ENCODE assay signal across 8 cellular contexts in the genomic region with DNA sequence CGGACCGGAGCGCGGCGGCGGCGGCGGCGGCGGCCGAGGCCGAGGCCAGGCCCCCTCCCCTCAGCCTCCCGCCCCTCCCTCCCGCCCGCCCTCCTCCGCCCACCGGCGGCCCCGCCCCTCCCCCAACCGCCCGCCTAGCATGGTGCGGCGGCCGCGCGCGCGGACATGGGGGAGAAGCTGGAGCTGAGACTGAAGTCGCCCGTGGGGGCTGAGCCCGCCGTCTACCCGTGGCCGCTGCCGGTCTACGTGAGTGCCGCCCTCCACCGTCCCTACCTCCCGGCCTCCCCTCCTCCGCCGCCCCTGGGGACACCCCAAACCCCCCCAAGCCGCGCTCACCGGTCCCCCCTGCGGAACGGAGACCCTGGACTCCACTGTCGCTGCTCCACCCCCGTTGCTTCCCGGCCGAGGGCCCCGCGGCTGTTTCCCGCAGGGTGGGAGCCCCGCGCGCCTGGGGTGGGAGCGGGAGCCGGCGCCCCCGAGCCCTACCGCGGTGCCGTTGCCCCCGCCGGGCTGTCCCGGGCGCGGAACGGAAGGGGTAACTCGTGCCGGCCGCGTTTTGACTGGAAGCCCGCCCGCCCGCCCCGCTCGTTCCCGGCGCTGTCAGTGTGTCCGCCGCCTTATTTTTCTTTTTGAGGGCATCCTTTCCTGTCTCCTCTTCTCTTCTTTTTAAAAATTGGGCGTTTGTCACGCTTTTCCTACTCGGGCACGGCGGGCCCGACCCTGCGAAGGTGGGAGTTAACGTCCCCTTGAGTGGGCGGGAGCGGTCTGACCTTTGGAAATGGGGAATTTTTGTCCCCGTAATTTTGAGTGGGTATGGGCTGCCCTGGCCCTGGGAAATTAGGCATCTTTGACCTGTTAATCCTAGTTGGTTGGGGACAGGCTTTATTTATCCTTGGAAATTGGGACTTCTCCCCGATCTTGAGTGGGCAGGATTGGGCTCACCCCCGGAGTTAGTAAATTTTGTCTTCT. TPM values are rescaled to one million over a fixed set of nuclear protein-coding genes. Genes with fewer than 3 reads are reported as not detected.
A peak's percentile ranks its signal among the peaks of the same experiment; 100 is the strongest.
DNase-seq lines count a peak whose midpoint lies in the region; ATAC-seq and TF ChIP-seq lines count a peak whose summit lies in the region.

No MANE protein-coding gene starts in this region.

- peaks cover 9 to 16% of the 10 kb centered on the region in 2 donors for H3K4me1 ChIP-seq in esophagus (ENCODE audit: control insufficient read depth in 2 of 2, insufficient read depth in 2 of 2, low read length in 1 of 2)

- H3K4me3 ChIP-seq in GM08714 (ENCODE audit: low read length) (peak overlapping the region; percentile 98), esophagus (ENCODE audit: low read depth in 1 of 2, low read length in 2 of 2) (peak overlapping the region; percentile 70 to 81)

- ATAC-seq in HG03135 (IDR thresholded peaks at IDR 0.05; ENCODE audit: unreplicated experiment) (peak; percentile 9), HG02588 (IDR thresholded peaks at IDR 0.05; ENCODE audit: unreplicated experiment) (no peak)

- no peaks in the 10 kb centered on the region for H3K27me3 ChIP-seq in esophagus (ENCODE audit: control insufficient read depth in 1 of 2, insufficient read depth in 2 of 2, low read length in 2 of 2)

- no peak for TF ChIP-seq CTCF in nephron progenitor cell (IDR thresholded peaks at IDR 0.05)

- WGBS in esophagus, 2 donors = 0 to 1% methylated on average over 55 to 89 of the region's 95 CpGs

- no peaks in the 10 kb centered on the region for H3K27me3 Mint-ChIP-seq in nephron progenitor cell (ENCODE audit: low read depth, poor library complexity)

- H3K9me3 Mint-ChIP-seq in nephron progenitor cell = no peaks in the 10 kb centered on the region

- H3K36me3 Mint-ChIP-seq in nephron progenitor cell (ENCODE audit: low read depth) = no peaks in the 10 kb centered on the region

- H3K9me3 ChIP-seq in esophagus (ENCODE audit: control insufficient read depth in 2 of 2, insufficient read depth in 1 of 2, low read depth in 1 of 2, low read length in 1 of 2) = no peaks in the 10 kb centered on the region

- peak; percentile 59 for DNase-seq in activated CD4-positive, alpha-beta T cell treated with anti-CD3 and anti-CD28 coated beads for 48 hours
- no peak for DNase-seq in nephron progenitor cell
- no peak for DNase-seq in middle frontal gyrus (ENCODE audit: extremely low spot score, low spot score)
- no peak for DNase-seq in inferior parietal cortex (ENCODE audit: extremely low spot score)

- peak overlapping the region; percentile 98 for H3K4me3 Mint-ChIP-seq in nephron progenitor cell

- peak overlapping the region; percentile 97 for H3K27ac Mint-ChIP-seq in nephron progenitor cell

- peaks cover 38% of the 10 kb centered on the region for H3K4me1 Mint-ChIP-seq in nephron progenitor cell

- no peaks in the 10 kb centered on the region for H3K36me3 ChIP-seq in esophagus (ENCODE audit: control insufficient read depth in 2 of 2, insufficient read depth in 2 of 2, low read length in 1 of 2)

- peak overlapping the region; percentile 97 to 98 for H3K27ac ChIP-seq in esophagus (ENCODE audit: low read depth in 2 of 2, low read length in 1 of 2)

RNA-seq across cellular contexts. Expression of gene DOT1L, which starts 0.6 kb away (rescaled TPM):
- polyA plus RNA-seq in esophagus = 10 to 100 TPM in 1 of 2 donors, 1 to 10 TPM in 1; 7.6 to 17.9 TPM

RNA-seq across cellular contexts. Expression of gene AP3D1, which starts 12.9 kb away (rescaled TPM):
- polyA plus RNA-seq in esophagus = 10 to 100 TPM; 50.8 to 64.5 TPM
